In genomic region chr10:16310440-16310839, GRCh38 we compare ENCODE assay signal across 35 cellular contexts.
"Had no signal": no experiment of that assay in that cellular context is flagged by ENCODE, and none has a peak within 500 bp of the region (broad histone marks: within the 10 kb centered on the region; RNA-seq: fewer than 3 reads in every experiment).

No MANE protein-coding gene starts in this region.

- DNase-seq: Karpas-422, Kasumi-1, MG63, MM.1S, MV-4-11, NCI-H1048, NCI-H1092, NCI-H1092 treated with DMSO at 0.1 percent for 48 hours, NCI-H1105, NCI-H1105 treated with DMSO at 0.1 percent for 48 hours, NCI-H1417, NCI-H1417 treated with DMSO at 0.1 percent for 48 hours, NCI-H1436, NCI-H1436 treated with DMSO at 0.1 percent for 48 hours, NCI-H146, NCI-H1694, NCI-H1694 treated with DMSO at 0.1 percent for 48 hours, NCI-H187, NCI-H187 treated with DMSO at 0.1 percent for 48 hours, NCI-H1930, NCI-H2029, NCI-H2029 treated with DMSO at 0.1 percent for 48 hours, NCI-H2081, NCI-H2081 treated with DMSO at 0.1 percent for 48 hours, NCI-H2107, NCI-H2171, NCI-H2171 treated with DMSO at 0.1 percent for 48 hours, NCI-H2227 treated with DMSO at 0.1 percent for 48 hours, NCI-H226, NCI-H345, NCI-H446, NCI-H446 treated with DMSO at 0.1 percent for 48 hours, NCI-H510A, NCI-H510A treated with DMSO at 0.1 percent for 48 hours, NCI-H524 had no signal

- H3K4me3 ChIP-seq: MG63 had no signal

- H3K36me3 ChIP-seq: MG63 had no signal

- H3K27me3 ChIP-seq: MG63 had no signal
